Comparison of ENCODE assay signal across 22 cellular contexts in the genomic region with DNA sequence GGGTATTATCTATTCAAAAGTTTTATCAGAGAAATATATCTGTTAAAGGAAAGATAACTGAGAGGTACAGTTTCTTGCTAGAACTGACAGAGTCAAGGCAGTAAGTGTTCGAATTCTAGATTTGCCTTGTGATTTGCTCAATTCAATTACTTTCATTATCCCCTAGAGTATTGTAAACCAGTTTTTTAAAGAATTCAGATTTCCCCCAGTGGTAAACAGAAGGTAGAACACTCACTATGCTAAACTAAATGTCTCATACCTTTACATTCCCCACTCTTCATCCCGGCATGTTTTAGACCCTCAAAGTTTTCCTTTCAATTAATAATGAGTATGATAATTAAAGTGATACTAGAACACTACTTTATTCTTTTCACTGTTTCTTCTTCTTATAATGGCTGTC.
"Had no signal": no experiment of that assay in that cellular context is flagged by ENCODE, and none has a peak within 500 bp of the region (broad histone marks: within the 10 kb centered on the region; RNA-seq: fewer than 3 reads in every experiment).

No MANE protein-coding gene starts in this region.

- H3K27me3 Mint-ChIP-seq: activated B cell treated with CpG ODN at 0.5 μM for 24 hours; activated CD4-positive, alpha-beta T cell treated with anti-CD3 and anti-CD28 coated beads for 36 hours; activated naive CD4-positive, alpha-beta T cell treated with anti-CD3 and anti-CD28 coated beads, Interleukin-2, amount 10 ng/mL, durations not matched to agents 7 days and 5 days; memory B cell; stimulated activated naive CD8-positive, alpha-beta T cell treated with anti-CD3 and anti-CD28 coated beads, Interleukin-15, Interleukin-2, amounts not matched to agents 100 ng/mL and 50 ng/mL, for 24 hours had no signal

- H3K4me3 ChIP-seq: coronary artery, heart right ventricle, thyroid gland had no signal

- H3K27me3 ChIP-seq: heart right ventricle, thyroid gland had no signal

- ATAC-seq: activated CD4-positive, alpha-beta T cell treated with anti-CD3 and anti-CD28 coated beads for 36 hours; activated T-cell treated with anti-CD3 and anti-CD28 coated beads, Interleukin-2, amount 50 U/mL, for 4 hours; heart right ventricle; left cardiac atrium; right cardiac atrium had no signal

- H3K27ac ChIP-seq: coronary artery, epithelial cell of prostate, heart right ventricle, parathyroid adenoma, thyroid gland had no signal

- H3K9me3 Mint-ChIP-seq: activated B cell treated with CpG ODN at 0.5 μM for 24 hours; activated naive CD4-positive, alpha-beta T cell treated with anti-CD3 and anti-CD28 coated beads, Interleukin-2, amount 10 ng/mL, durations not matched to agents 7 days and 5 days; activated T-cell treated with anti-CD3 and anti-CD28 coated beads, Interleukin-2, amount 50 U/mL, for 4 hours; memory B cell; nephron progenitor cell; stimulated activated naive CD8-positive, alpha-beta T cell treated with anti-CD3 and anti-CD28 coated beads, Interleukin-15, Interleukin-2, amounts not matched to agents 100 ng/mL and 50 ng/mL, for 24 hours had no signal

- DNase-seq: activated B cell treated with CpG ODN at 0.5 μM for 24 hours; activated CD4-positive, alpha-beta T cell treated with anti-CD3 and anti-CD28 coated beads for 36 hours; activated CD4-positive, alpha-beta T cell treated with anti-CD3 and anti-CD28 coated beads, Interleukin-2, amount 50 U/mL, for 48 hours; activated CD8-positive, alpha-beta memory T cell treated with anti-CD3 and anti-CD28 coated beads, Interleukin-2, amount 50 U/mL, for 48 hours; activated effector memory CD4-positive, alpha-beta T cell treated with Interleukin-2 at 50 U/mL for 16 hours; activated naive CD4-positive, alpha-beta T cell treated with anti-CD3 and anti-CD28 coated beads, Interleukin-2, amount 10 ng/mL, durations not matched to agents 7 days and 5 days; activated T-cell treated with anti-CD3 and anti-CD28 coated beads, Interleukin-2, amount 50 U/mL, for 4 hours; cerebellar nuclear complex; heart right ventricle; islet precursor cell; left cardiac atrium; nephron progenitor cell; right cardiac atrium; stimulated activated CD4-positive, alpha-beta T cell treated with anti-CD3 and anti-CD28 coated beads, Interleukin-12 subunit alpha, Interleukin-12 subunit beta, amount 100 ng/mL, for 4 hours; stimulated activated CD4-positive, alpha-beta T cell treated with anti-CD3 and anti-CD28 coated beads, Interleukin-4, amount 100 ng/mL, for 4 hours; substantia nigra; thyroid gland had no signal

- H3K4me1 Mint-ChIP-seq: activated B cell treated with CpG ODN at 0.5 μM for 24 hours, nephron progenitor cell had no signal

- H3K4me1 ChIP-seq: heart right ventricle, parathyroid adenoma, thyroid gland had no signal

- H3K9me3 ChIP-seq: heart right ventricle, thyroid gland had no signal

- H3K4me3 Mint-ChIP-seq: activated B cell treated with CpG ODN at 0.5 μM for 24 hours; activated CD4-positive, alpha-beta T cell treated with anti-CD3 and anti-CD28 coated beads for 36 hours; activated naive CD4-positive, alpha-beta T cell treated with anti-CD3 and anti-CD28 coated beads, Interleukin-2, amount 10 ng/mL, durations not matched to agents 7 days and 5 days; activated T-cell treated with anti-CD3 and anti-CD28 coated beads, Interleukin-2, amount 50 U/mL, for 4 hours; memory B cell; nephron progenitor cell; stimulated activated naive CD8-positive, alpha-beta T cell treated with anti-CD3 and anti-CD28 coated beads, Interleukin-15, Interleukin-2, amounts not matched to agents 100 ng/mL and 50 ng/mL, for 24 hours had no signal

- H3K27ac Mint-ChIP-seq: activated B cell treated with CpG ODN at 0.5 μM for 24 hours; activated CD4-positive, alpha-beta T cell treated with anti-CD3 and anti-CD28 coated beads for 36 hours; activated naive CD4-positive, alpha-beta T cell treated with anti-CD3 and anti-CD28 coated beads, Interleukin-2, amount 10 ng/mL, durations not matched to agents 7 days and 5 days; memory B cell; nephron progenitor cell; stimulated activated naive CD8-positive, alpha-beta T cell treated with anti-CD3 and anti-CD28 coated beads, Interleukin-15, Interleukin-2, amounts not matched to agents 100 ng/mL and 50 ng/mL, for 24 hours had no signal
